ENCODE assay signal across 13 cellular contexts in genomic region chr17:47801906-47802305, GRCh38. TPM values are rescaled to one million over a fixed set of nuclear protein-coding genes. Genes with fewer than 3 reads are reported as not detected.
DNase-seq lines count a peak whose midpoint lies in the region; ATAC-seq, FAIRE-seq and TF ChIP-seq lines count a peak whose summit lies in the region.
"Had no signal": no experiment of that assay in that cellular context is flagged by ENCODE, and none has a peak within 500 bp of the region (broad histone marks: within the 10 kb centered on the region; RNA-seq: fewer than 3 reads in every experiment).

No MANE protein-coding gene starts in this region.

- DNase-seq in activated naive CD4-positive, alpha-beta T cell treated with anti-CD3 and anti-CD28 coated beads for 36 hours, result peak; percentile 2
- DNase-seq in activated naive CD4-positive, alpha-beta T cell treated with anti-CD3 and anti-CD28 coated beads, Interleukin-2, amount 10 ng/mL, durations not matched to agents 7 days and 5 days, result no peak
- DNase-seq in astrocyte (ENCODE audit: low read depth) (no peak), kidney (peak; percentile 43), NCI-H1417 (lab: John Stamatoyannopoulos, UW) (no peak)
- DNase-seq: GOT3 had no signal

- no peak overlapping the region for H3K9ac ChIP-seq in astrocyte (ENCODE audit: low read length)
- no peak overlapping the region for H3K9ac ChIP-seq in kidney (ENCODE audit: low read length in 2 of 2)

- H3K36me3 Mint-ChIP-seq in activated naive CD4-positive, alpha-beta T cell treated with anti-CD3 and anti-CD28 coated beads for 36 hours (ENCODE audit: low read depth), result no peaks in the 10 kb centered on the region
- no peaks in the 10 kb centered on the region for H3K36me3 Mint-ChIP-seq in activated naive CD4-positive, alpha-beta T cell treated with anti-CD3 and anti-CD28 coated beads, Interleukin-2, amount 10 ng/mL, durations not matched to agents 7 days and 5 days
- peaks cover 6% of the 10 kb centered on the region for H3K36me3 Mint-ChIP-seq in astrocyte (ENCODE audit: low read depth, unreplicated experiment)

- TF ChIP-seq CTCF in astrocyte (IDR thresholded peaks at IDR 0.05; ENCODE audit: insufficient read depth, low read depth, low read length) (no peak), kidney (IDR thresholded peaks at IDR 0.05; ENCODE audit: borderline replicate concordance, extremely low read depth, insufficient read depth) (no peak)

- no peak for ATAC-seq in GM21390 (IDR thresholded peaks at IDR 0.05; ENCODE audit: unreplicated experiment)
- no peak for ATAC-seq in GM21528 (IDR thresholded peaks at IDR 0.05; ENCODE audit: low FRiP score, unreplicated experiment)

- no peaks in the 10 kb centered on the region for H3K27me3 Mint-ChIP-seq in activated naive CD4-positive, alpha-beta T cell treated with anti-CD3 and anti-CD28 coated beads for 36 hours (ENCODE audit: low read depth)
- H3K27me3 Mint-ChIP-seq in activated naive CD4-positive, alpha-beta T cell treated with anti-CD3 and anti-CD28 coated beads, Interleukin-2, amount 10 ng/mL, durations not matched to agents 7 days and 5 days, result peaks cover 40% of the 10 kb centered on the region
- peaks cover 52% of the 10 kb centered on the region for H3K27me3 Mint-ChIP-seq in astrocyte (ENCODE audit: low read depth, unreplicated experiment)

- H3K27me3 ChIP-seq in astrocyte (ENCODE audit: insufficient read depth, low read length), result peaks cover 30% of the 10 kb centered on the region

- H3K4me3 Mint-ChIP-seq in activated naive CD4-positive, alpha-beta T cell treated with anti-CD3 and anti-CD28 coated beads for 36 hours, result no peak overlapping the region
- no peak overlapping the region for H3K4me3 Mint-ChIP-seq in activated naive CD4-positive, alpha-beta T cell treated with anti-CD3 and anti-CD28 coated beads, Interleukin-2, amount 10 ng/mL, durations not matched to agents 7 days and 5 days
- peak overlapping the region; percentile 40 for H3K4me3 Mint-ChIP-seq in astrocyte (ENCODE audit: unreplicated experiment)
- H3K4me3 Mint-ChIP-seq: B cell; CD4-positive, alpha-beta memory T cell; H9 had no signal

- no peak overlapping the region for H3K27ac Mint-ChIP-seq in activated naive CD4-positive, alpha-beta T cell treated with anti-CD3 and anti-CD28 coated beads for 36 hours
- no peak overlapping the region for H3K27ac Mint-ChIP-seq in activated naive CD4-positive, alpha-beta T cell treated with anti-CD3 and anti-CD28 coated beads, Interleukin-2, amount 10 ng/mL, durations not matched to agents 7 days and 5 days
- no peak overlapping the region for H3K27ac Mint-ChIP-seq in astrocyte (ENCODE audit: unreplicated experiment)
- H3K27ac Mint-ChIP-seq: B cell, H9 had no signal

- no peaks in the 10 kb centered on the region for H3K9me3 ChIP-seq in astrocyte (ENCODE audit: insufficient read depth, low read depth, low read length)
- no peaks in the 10 kb centered on the region for H3K9me3 ChIP-seq in kidney (ENCODE audit: control insufficient read depth in 1 of 2, low read length in 2 of 2)

- no peaks in the 10 kb centered on the region for H3K4me1 Mint-ChIP-seq in activated naive CD4-positive, alpha-beta T cell treated with anti-CD3 and anti-CD28 coated beads for 36 hours (ENCODE audit: low read depth)
- no peaks in the 10 kb centered on the region for H3K4me1 Mint-ChIP-seq in activated naive CD4-positive, alpha-beta T cell treated with anti-CD3 and anti-CD28 coated beads, Interleukin-2, amount 10 ng/mL, durations not matched to agents 7 days and 5 days
- no peaks in the 10 kb centered on the region for H3K4me1 Mint-ChIP-seq in astrocyte (ENCODE audit: low read depth, unreplicated experiment)
- H3K4me1 Mint-ChIP-seq: CD4-positive, alpha-beta memory T cell; H9 had no signal

- H3K4me3 ChIP-seq in astrocyte (ENCODE audit: insufficient read depth, low read depth, low read length), result no peak overlapping the region
- H3K4me3 ChIP-seq in kidney (ENCODE audit: low read length in 2 of 2), result no peak overlapping the region

- intact Hi-C loops in activated naive CD4-positive, alpha-beta T cell treated with anti-CD3 and anti-CD28 coated beads for 36 hours (cut with micrococcal nuclease), result loop anchor here (1.0 to 5.0 kb wide), 4 partner anchors 26 to 440 kb away; no protein-coding TSS in a partner anchor
- intact Hi-C loops in kidney (cut with DNase I), result no loop called here

- FAIRE-seq in astrocyte (lab: Jason Lieb, UNC) (no peak), kidney (lab: Jason Lieb, UNC) (no peak)

- no peak overlapping the region for H3K27ac ChIP-seq in astrocyte (ENCODE audit: low read depth, low read length)
- H3K27ac ChIP-seq in kidney (ENCODE audit: low read depth in 2 of 2, low read length in 2 of 2), result no peak overlapping the region
- H3K27ac ChIP-seq: C4-2B had no signal

- H2AFZ ChIP-seq in astrocyte (ENCODE audit: low read depth, low read length), result no peak overlapping the region

- no peaks in the 10 kb centered on the region for H3K79me2 ChIP-seq in astrocyte (ENCODE audit: insufficient read depth, low read length)

- no peaks in the 10 kb centered on the region for H3K9me3 Mint-ChIP-seq in activated naive CD4-positive, alpha-beta T cell treated with anti-CD3 and anti-CD28 coated beads for 36 hours
- H3K9me3 Mint-ChIP-seq in activated naive CD4-positive, alpha-beta T cell treated with anti-CD3 and anti-CD28 coated beads, Interleukin-2, amount 10 ng/mL, durations not matched to agents 7 days and 5 days, result no peaks in the 10 kb centered on the region
- peaks cover 3% of the 10 kb centered on the region for H3K9me3 Mint-ChIP-seq in astrocyte (ENCODE audit: unreplicated experiment)
- H3K9me3 Mint-ChIP-seq: CD4-positive, alpha-beta memory T cell; H9 had no signal

- H3K36me3 ChIP-seq in astrocyte (ENCODE audit: insufficient read depth, low read length) (no peaks in the 10 kb centered on the region), kidney (ENCODE audit: control insufficient read depth in 1 of 2, insufficient read depth in 2 of 2, low read length in 2 of 2) (no peaks in the 10 kb centered on the region)

- H3K4me1 ChIP-seq in astrocyte (ENCODE audit: insufficient read depth, low read length), result no peaks in the 10 kb centered on the region
- no peaks in the 10 kb centered on the region for H3K4me1 ChIP-seq in kidney (ENCODE audit: control insufficient read depth in 1 of 2, insufficient read depth in 1 of 2, low read depth in 1 of 2, low read length in 2 of 2)

- CTCF ChIA-PET in activated naive CD4-positive, alpha-beta T cell treated with anti-CD3 and anti-CD28 coated beads for 36 hours (lab: Charles Lee), result interaction anchor here (0.6 to 1.9 kb wide), 18 partner anchors 9 to 252 kb away, joined by 3 to 10 read pairs (median 4); partner anchors contain the start of gene TBX21
- CTCF ChIA-PET in activated naive CD4-positive, alpha-beta T cell treated with anti-CD3 and anti-CD28 coated beads, Interleukin-2, amount 10 ng/mL, durations not matched to agents 7 days and 5 days (lab: Charles Lee), result interaction anchor here (0.7 to 2.1 kb wide), 10 partner anchors 9 to 140 kb away, joined by 3 to 10 read pairs (median 3); partner anchors contain the start of gene PNPO

- no peak overlapping the region for H3K4me2 ChIP-seq in astrocyte (ENCODE audit: low read length)

- peaks cover 5% of the 10 kb centered on the region for H4K20me1 ChIP-seq in astrocyte (ENCODE audit: insufficient read depth, low read length)

RNA-seq across cellular contexts. Expression of gene OSBPL7, which starts 19.7 kb away (rescaled TPM):
- 10 to 100 TPM; 18.4 to 24.6 TPM for total RNA-seq in activated naive CD4-positive, alpha-beta T cell treated with anti-CD3 and anti-CD28 coated beads for 36 hours
- total RNA-seq in astrocyte, result 20.7 and 21.4 TPM in 2 replicates
- total RNA-seq in kidney, result 21.2 TPM
- polyA plus RNA-seq in kidney (ENCODE audit: insufficient read depth, low read depth, low replicate concordance), result 5.3 TPM

RNA-seq across cellular contexts. Expression of gene MRPL10, which starts 29.4 kb away (rescaled TPM):
- total RNA-seq in activated naive CD4-positive, alpha-beta T cell treated with anti-CD3 and anti-CD28 coated beads for 36 hours, result 10 to 100 TPM; 66.7 to 70.0 TPM
- total RNA-seq in astrocyte (29.8 and 33.2 TPM in 2 replicates), kidney (38.3 TPM)
- 52.2 TPM for polyA plus RNA-seq in kidney (ENCODE audit: insufficient read depth, low read depth, low replicate concordance)

RNA-seq across cellular contexts. Expression of gene LRRC46, which starts 29.6 kb away (rescaled TPM):
- under 1 TPM; 0.31 to 0.52 TPM for total RNA-seq in activated naive CD4-positive, alpha-beta T cell treated with anti-CD3 and anti-CD28 coated beads for 36 hours
- total RNA-seq in astrocyte (0.30 and 0.62 TPM in 2 replicates), kidney (0.91 TPM)
- 1.5 TPM for polyA plus RNA-seq in kidney (ENCODE audit: insufficient read depth, low read depth, low replicate concordance)
- total RNA-seq: G401 had no signal
- polyA plus RNA-seq: CD4-positive, alpha-beta memory T cell had no signal

RNA-seq across cellular contexts. Expression of gene SCRN2, which starts 39.2 kb away (rescaled TPM):
- 10 to 100 TPM; 15.1 to 16.3 TPM for total RNA-seq in activated naive CD4-positive, alpha-beta T cell treated with anti-CD3 and anti-CD28 coated beads for 36 hours
- 17.5 and 19.4 TPM in 2 replicates for total RNA-seq in astrocyte
- 40.3 TPM for total RNA-seq in kidney
- 172 TPM for polyA plus RNA-seq in kidney (ENCODE audit: insufficient read depth, low read depth, low replicate concordance)

RNA-seq across cellular contexts. Expression of gene SP6, which starts 49.1 kb away (rescaled TPM):
- under 1 TPM; 0.10 to 0.19 TPM for total RNA-seq in activated naive CD4-positive, alpha-beta T cell treated with anti-CD3 and anti-CD28 coated beads for 36 hours
- 1.3 and 1.6 TPM in 2 replicates for total RNA-seq in astrocyte
- 2.0 TPM for total RNA-seq in kidney
- 0.86 TPM for polyA plus RNA-seq in kidney (ENCODE audit: insufficient read depth, low read depth, low replicate concordance)
- total RNA-seq: B cell; CD4-positive, alpha-beta memory T cell had no signal
- polyA plus RNA-seq: CD4-positive, alpha-beta memory T cell had no signal

Comparison
In these comparisons a context has a peak if more than half of its experiments do, and no peak if none do; other contexts are left out.
1. DNase-seq: peak in activated naive CD4-positive, alpha-beta T cell treated with anti-CD3 and anti-CD28 coated beads for 36 hours (single experiment) and kidney (single experiment); none in activated naive CD4-positive, alpha-beta T cell treated with anti-CD3 and anti-CD28 coated beads, Interleukin-2, amount 10 ng/mL, durations not matched to agents 7 days and 5 days (single experiment), astrocyte (single experiment) and NCI-H1417 (0 of 3).